10 cellular contexts compared by ENCODE assay signal in the genomic region with DNA sequence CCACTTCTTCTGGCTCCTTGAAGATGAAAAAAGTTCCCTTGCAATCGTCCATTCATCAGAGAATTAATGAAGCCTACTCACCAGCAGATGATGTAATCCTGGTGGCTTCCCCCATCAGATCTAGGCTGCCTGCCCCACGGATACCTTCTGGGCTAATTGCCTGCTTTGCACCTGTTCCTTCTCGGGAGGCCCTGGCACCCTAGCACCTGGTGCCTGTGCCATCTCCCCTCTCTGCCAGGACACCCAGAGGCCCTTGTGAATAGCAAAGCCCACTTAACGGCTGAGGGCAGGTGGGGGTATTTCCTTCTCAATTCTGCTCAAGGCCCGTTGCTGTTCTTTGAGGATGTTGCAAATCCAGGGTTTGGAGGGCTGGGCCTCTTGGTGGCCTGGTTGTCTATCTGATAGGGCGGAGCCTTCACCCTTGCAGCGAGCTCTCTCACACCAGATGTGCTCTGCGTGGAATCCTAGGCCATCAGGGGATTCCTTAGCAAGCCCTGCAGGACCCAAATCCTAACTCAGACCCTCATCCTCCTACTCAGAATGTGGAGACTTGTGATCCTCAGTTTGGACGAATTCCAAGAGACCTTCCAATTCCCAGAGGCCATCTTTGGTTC. TPM values are rescaled to one million over a fixed set of nuclear protein-coding genes. Genes with fewer than 3 reads are reported as not detected.
A peak's percentile ranks its signal among the peaks of the same experiment; 100 is the strongest.
DNase-seq lines count a peak whose midpoint lies in the region; ATAC-seq, FAIRE-seq and TF ChIP-seq lines count a peak whose summit lies in the region.
"Had no signal": no experiment of that assay in that cellular context is flagged by ENCODE, and none has a peak within 500 bp of the region (broad histone marks: within the 10 kb centered on the region; RNA-seq: fewer than 3 reads in every experiment).

TSS of gene LMO2 (minus strand) at position 363 of the 614 bp plus-strand sequence. CDS start 22,360 bp downstream, outside the sequence.

- no peak within 1 kb of the TSS for H3K4me3 ChIP-seq in Karpas-422 (ENCODE audit: low read length)
- H3K4me3 ChIP-seq: A549 had no signal

- no peak within 1 kb of the TSS for H3K4me2 ChIP-seq in Karpas-422 (ENCODE audit: low read depth, low read length, poor library complexity, severe bottlenecking)
- H3K4me2 ChIP-seq: A549 had no signal

- no peak for FAIRE-seq in frontal cortex (lab: Jason Lieb, UNC)
- FAIRE-seq: A549 had no signal

- ATAC-seq in HG03378 (IDR thresholded peaks at IDR 0.05; ENCODE audit: unreplicated experiment) = no peak
- ATAC-seq: A549; activated naive CD4-positive, alpha-beta T cell treated with anti-CD3 and anti-CD28 coated beads, Interleukin-2, amount 50 U/mL, for 72 hours had no signal

- no peaks in the 10 kb centered on the region for H3K27me3 ChIP-seq in Karpas-422 (ENCODE audit: low read length)

- no peaks in the 10 kb centered on the region for H3K36me3 ChIP-seq in Karpas-422 (ENCODE audit: insufficient read depth, low read length)

- peaks cover 4% of the 10 kb centered on the region; the same call in 1 of the 2 replicates for H3K4me1 ChIP-seq in Karpas-422 (ENCODE audit: low read length)
- H3K4me1 ChIP-seq: A549 had no signal

- no peak within 1 kb of the TSS for H2AFZ ChIP-seq in Karpas-422 (ENCODE audit: low read length)

- no peaks in the 10 kb centered on the region; the same call in 1 of the 2 replicates for H4K20me1 ChIP-seq in Karpas-422 (ENCODE audit: insufficient read depth, low read depth, low read length)

- H3K27ac ChIP-seq in Karpas-422 (ENCODE audit: low read length) = no peak within 1 kb of the TSS
- H3K27ac ChIP-seq: A549 had no signal

- no peaks in the 10 kb centered on the region for H3K9me2 ChIP-seq in Karpas-422 (replicated peaks; ENCODE audit: insufficient read depth, low read length)

- no peaks in the 10 kb centered on the region for H3K9me3 ChIP-seq in Karpas-422 (ENCODE audit: low read length)
- H3K9me3 ChIP-seq: A549 had no signal

- DNase-seq in NCI-H146 (lab: John Stamatoyannopoulos, UW) (peak; percentile 14), NCI-H146 treated with DMSO at 0.1 percent for 48 hours (lab: John Stamatoyannopoulos, UW; ENCODE audit: unreplicated experiment) (no peak), NCI-H82 (lab: John Stamatoyannopoulos, UW) (peak; percentile 47), frontal cortex (ENCODE audit: low spot score in 2 of 2) (no peak), Karpas-422 (no peak), EL (no peak)

- H3K79me2 ChIP-seq in Karpas-422 (ENCODE audit: low read length) = no peaks in the 10 kb centered on the region

- H3K9ac ChIP-seq in Karpas-422 (ENCODE audit: low read length) = no peak within 1 kb of the TSS

- no peak for TF ChIP-seq CTCF in subcutaneous adipose tissue (IDR thresholded peaks at IDR 0.05; ENCODE audit: low read depth)

RNA-seq across cellular contexts. Expression of gene LMO2, which starts in this region (rescaled TPM):
- 17.1 TPM for total RNA-seq in frontal cortex
- 10 to 100 TPM; 10.4 to 23.9 (median 19.6) TPM for total RNA-seq in subcutaneous adipose tissue
- total RNA-seq in Karpas-422 (2014; rRNA removed; shearing (Covaris generic); ENCODE audit: low replicate concordance) = 0.34 and 0.47 TPM in 2 replicates
- total RNA-seq: activated naive CD4-positive, alpha-beta T cell treated with anti-CD3 and anti-CD28 coated beads, Interleukin-2, amount 50 U/mL, for 72 hours had no signal

Comparison
In these comparisons a context has a peak if more than half of its experiments do, and no peak if none do; other contexts are left out.
1. DNase-seq: peak in NCI-H146 (single experiment) and NCI-H82 (single experiment); none in NCI-H146 treated with DMSO at 0.1 percent for 48 hours (single experiment), frontal cortex (0 of 2), Karpas-422 (single experiment) and EL (single experiment).